31 cellular contexts compared by ENCODE assay signal in the genomic region with DNA sequence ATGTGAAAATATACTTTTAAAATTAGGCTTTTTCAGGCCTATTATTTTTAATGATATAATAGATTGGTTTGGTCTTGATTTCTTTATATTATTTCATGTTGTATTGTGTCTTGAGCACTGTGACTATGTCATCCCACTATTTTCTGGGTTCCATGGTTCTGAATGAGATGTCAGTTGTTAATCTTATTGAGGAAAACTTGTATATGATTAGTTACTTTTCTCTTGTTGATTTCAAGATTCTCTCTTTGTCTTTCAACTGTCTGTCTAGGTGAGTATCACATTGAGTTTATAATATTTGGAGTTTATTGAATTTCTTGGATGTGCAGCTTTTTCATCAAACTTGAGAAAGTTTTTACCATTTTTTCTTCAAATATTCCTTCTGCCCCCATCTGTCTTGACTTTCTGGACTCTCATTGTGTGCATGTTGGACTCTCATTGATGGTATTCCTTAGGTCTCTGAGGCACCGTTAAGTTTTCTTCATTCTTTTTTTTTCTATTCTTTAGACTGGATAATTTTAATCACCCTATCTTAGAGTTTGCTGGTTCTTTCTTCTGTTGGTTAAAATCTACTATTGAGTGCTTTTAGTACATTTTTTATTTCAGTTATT.
"Had no signal": no experiment of that assay in that cellular context is flagged by ENCODE, and none has a peak within 500 bp of the region (broad histone marks: within the 10 kb centered on the region; RNA-seq: fewer than 3 reads in every experiment).

No MANE protein-coding gene starts in this region.

- ATAC-seq: activated CD4-positive, CD25-positive, alpha-beta regulatory T cell treated with anti-CD3 and anti-CD28 coated beads, Interleukin-2, amount 50 U/mL, for 24 hours; activated T-helper 17 cell treated with anti-CD3 and anti-CD28 coated beads, Interleukin-2, amount 50 U/mL, for 72 hours; left lung; lower lobe of right lung; naive thymus-derived CD8-positive, alpha-beta T cell; sciatic nerve; stimulated activated naive CD8-positive, alpha-beta T cell treated with anti-CD3 and anti-CD28 coated beads, Interleukin-15, Interleukin-2, amounts not matched to agents 100 U/mL and 50 U/mL, for 24 hours had no signal

- DNase-seq: activated CD4-positive, alpha-beta T cell treated with anti-CD3 and anti-CD28 coated beads for 48 hours; activated CD4-positive, alpha-beta T cell treated with anti-CD3 and anti-CD28 coated beads, Interleukin-2, amount 50 U/mL, for 48 hours; activated CD8-positive, alpha-beta memory T cell treated with anti-CD3 and anti-CD28 coated beads, Interleukin-2, amount 50 U/mL, for 48 hours; activated gamma-delta T cell treated with Interleukin-2 at 50 U/mL for 16 hours; activated naive CD4-positive, alpha-beta T cell treated with anti-CD3 and anti-CD28 coated beads, Interleukin-2, amount 50 U/mL, for 16 hours; activated T-cell treated with anti-CD3 and anti-CD28 coated beads, Interleukin-2, amount 50 U/mL, for 24 hours; amygdala; dermis blood vessel endothelial cell; effector CD4-positive, alpha-beta T cell; left lung; lower lobe of right lung; mesenchymal stem cell; naive thymus-derived CD8-positive, alpha-beta T cell; nucleus accumbens; stimulated activated CD4-positive, alpha-beta T cell treated with anti-CD3 and anti-CD28 coated beads, Interleukin-12 subunit alpha, Interleukin-12 subunit beta, amount 100 ng/mL, for 4 hours; stimulated activated CD4-positive, alpha-beta T cell treated with anti-CD3 and anti-CD28 coated beads, Interleukin-4, amount 100 ng/mL, for 1 hour; stimulated activated naive CD8-positive, alpha-beta T cell treated with anti-CD3 and anti-CD28 coated beads, Interleukin-15, Interleukin-2, amounts not matched to agents 100 U/mL and 50 U/mL, for 24 hours; testis; transverse colon had no signal

- H3K27ac Mint-ChIP-seq: activated T-cell treated with anti-CD3 and anti-CD28 coated beads, Interleukin-2, amount 50 U/mL, for 24 hours; activated T-helper 17 cell treated with anti-CD3 and anti-CD28 coated beads, Interleukin-2, amount 50 U/mL, for 72 hours; naive thymus-derived CD8-positive, alpha-beta T cell; T-helper 2 cell treated with Interferon-gamma antibody and Interleukin-4, amounts not matched to agents 5 μg/mL and 100 μg/mL, for 36 hours had no signal

- FAIRE-seq: bronchial epithelial cell, colon, frontal cortex had no signal

- H3K9me3 ChIP-seq: testis had no signal

- H3K4me1 ChIP-seq: left lung, lower lobe of right lung, testis, transverse colon had no signal

- H3K4me3 Mint-ChIP-seq: activated T-cell treated with anti-CD3 and anti-CD28 coated beads, Interleukin-2, amount 50 U/mL, for 24 hours; activated T-helper 17 cell treated with anti-CD3 and anti-CD28 coated beads, Interleukin-2, amount 50 U/mL, for 72 hours; central memory CD8-positive, alpha-beta T cell; naive thymus-derived CD8-positive, alpha-beta T cell; neural crest cell; T-helper 2 cell treated with Interferon-gamma antibody and Interleukin-4, amounts not matched to agents 5 μg/mL and 100 μg/mL, for 36 hours had no signal

- H3K27me3 ChIP-seq: left lung, testis, transverse colon had no signal

- H3K27me3 Mint-ChIP-seq: activated T-cell treated with anti-CD3 and anti-CD28 coated beads, Interleukin-2, amount 50 U/mL, for 24 hours; activated T-helper 17 cell treated with anti-CD3 and anti-CD28 coated beads, Interleukin-2, amount 50 U/mL, for 72 hours; central memory CD8-positive, alpha-beta T cell had no signal

- H3K36me3 ChIP-seq: left lung, lower lobe of right lung, transverse colon had no signal

- H3K4me3 ChIP-seq: left lung, lower lobe of right lung, skin epidermis, testis, transverse colon had no signal

- H3K4me1 Mint-ChIP-seq: activated T-helper 17 cell treated with anti-CD3 and anti-CD28 coated beads, Interleukin-2, amount 50 U/mL, for 72 hours; central memory CD8-positive, alpha-beta T cell; neural crest cell had no signal

- H3K27ac ChIP-seq: epithelial cell of prostate, left lung, lower lobe of right lung, skin epidermis, testis, transverse colon, VCaP had no signal
